ENCODE assay signal across 1 cellular context in genomic region chr2:65620524-65620923, GRCh38.
TF ChIP-seq lines count a peak whose summit lies in the region.

No MANE protein-coding gene starts in this region.

TF ChIP-seq in neural cell, 6 proteins besides CTCF, POLR2A, EP300 and RAD21:
- TF ChIP-seq REST (IDR thresholded peaks at IDR 0.05; ENCODE audit: borderline replicate concordance) (no peak), TAF1 (IDR thresholded peaks at IDR 0.05; ENCODE audit: low read depth) (no peak), POLR2AphosphoS5 (IDR thresholded peaks at IDR 0.05) (no peak), MXI1 (conservative IDR thresholded peaks at IDR 0.05; ENCODE audit: poor library complexity, severe bottlenecking) (no peak), SMC3 (conservative IDR thresholded peaks at IDR 0.05; ENCODE audit: poor library complexity) (peak; percentile 51), EZH2 (IDR thresholded peaks at IDR 0.05; ENCODE audit: borderline replicate concordance, insufficient read depth, low read length, poor library complexity, severe bottlenecking) (no peak)
